19 cellular contexts compared by ENCODE assay signal in the genomic region with DNA sequence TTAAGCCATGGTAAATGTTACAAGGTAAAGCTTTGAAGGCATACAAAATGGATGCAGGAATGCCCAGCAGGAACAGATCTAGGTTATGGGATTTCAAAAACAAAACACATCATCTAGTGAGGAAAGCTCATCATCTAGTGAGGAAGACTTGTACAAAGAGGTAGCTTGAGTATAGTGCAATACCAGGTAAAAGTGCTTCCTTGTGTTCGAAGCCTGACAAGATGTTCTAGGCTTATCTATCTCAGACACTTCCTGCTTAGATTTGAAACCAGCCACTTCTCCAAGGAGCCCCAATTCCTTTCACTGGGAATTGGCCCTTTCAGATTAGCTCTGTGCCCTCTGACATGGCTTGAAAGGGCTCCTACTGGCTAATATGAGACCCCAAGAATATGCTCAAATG. TPM values are rescaled to one million over a fixed set of nuclear protein-coding genes. Genes with fewer than 3 reads are reported as not detected.
DNase-seq lines count a peak whose midpoint lies in the region; ATAC-seq, FAIRE-seq and TF ChIP-seq lines count a peak whose summit lies in the region.
"Had no signal": no experiment of that assay in that cellular context is flagged by ENCODE, and none has a peak within 500 bp of the region (broad histone marks: within the 10 kb centered on the region; RNA-seq: fewer than 3 reads in every experiment).

No MANE protein-coding gene starts in this region.

- TF ChIP-seq POLR2A in right lobe of liver (IDR thresholded peaks at IDR 0.05) = no peak
- no peak for TF ChIP-seq POLR2A in HepG2 (IDR thresholded peaks at IDR 0.05; ENCODE audit: insufficient read depth in 1 of 2, low read depth in 2 of 2, low read length in 2 of 2)
- TF ChIP-seq POLR2A in gastrocnemius medialis (IDR thresholded peaks at IDR 0.05) = no peak

- H3K27ac ChIP-seq in right lobe of liver (peak overlapping the region in 1 of 3 donors; percentile 36), HepG2 (ENCODE audit: extremely low read length, insufficient read depth, low read length) (no peak overlapping the region), gastrocnemius medialis (peak overlapping the region; percentile 79 to 91 (median 89)), mesenchymal stem cell (ENCODE audit: low read length, poor library complexity, severe bottlenecking) (no peak overlapping the region)
- H3K27ac ChIP-seq: 22Rv1, BLaER1 had no signal

- no peak overlapping the region for H2BK15ac ChIP-seq in mesenchymal stem cell (ENCODE audit: low read depth, poor library complexity, severe bottlenecking)

- H3K79me1 ChIP-seq in mesenchymal stem cell (replicated peaks; ENCODE audit: low read length, poor library complexity, severe bottlenecking) = peaks cover 24% of the 10 kb centered on the region

- H2AFZ ChIP-seq in HepG2 (ENCODE audit: low read length) (no peak overlapping the region), mesenchymal stem cell (ENCODE audit: low read depth, low read length) (no peak overlapping the region)

- intact Hi-C loops in right lobe of liver (cut with DNase I) (no loop called here), HepG2 (cut with micrococcal nuclease; ENCODE audit: unreplicated experiment) (no loop called here), gastrocnemius medialis (cut with DNase I; ENCODE audit: low total_unique reads) (no loop called here)

- BruUV-seq in HepG2 (replicated peaks; lab: Mats Ljungman, UMichigan) = no TSS peak

- H3K36me3 ChIP-seq in right lobe of liver = no peaks in the 10 kb centered on the region
- peaks cover 2 to 6% of the 10 kb centered on the region in 2 experiments; a peak in 4 of 5 replicates for H3K36me3 ChIP-seq in HepG2 (replicated peaks in 1 of 2; ENCODE audit: control insufficient read depth in 1 of 2, insufficient read depth in 2 of 2, low read length in 2 of 2)
- H3K36me3 ChIP-seq in gastrocnemius medialis = no peaks in the 10 kb centered on the region
- peaks cover 0 to 6% of the 10 kb centered on the region in 2 experiments for H3K36me3 ChIP-seq in mesenchymal stem cell (ENCODE audit: control insufficient read depth in 1 of 2, insufficient read depth in 2 of 2, low read depth in 1 of 2, low read length in 2 of 2)

- no peak overlapping the region for H2BK12ac ChIP-seq in mesenchymal stem cell (ENCODE audit: low read length in 2 of 2)

- peaks cover 0 to 13% (median 0%) of the 10 kb centered on the region in 4 donors for H3K4me1 ChIP-seq in right lobe of liver
- peaks cover 35% of the 10 kb centered on the region for H3K4me1 ChIP-seq in HepG2 (ENCODE audit: insufficient read depth, low read length)
- H3K4me1 ChIP-seq in gastrocnemius medialis = peaks cover 53 to 61% of the 10 kb centered on the region in 2 donors
- H3K4me1 ChIP-seq in mesenchymal stem cell (ENCODE audit: control insufficient read depth, insufficient read depth, low read depth, low read length) = no peaks in the 10 kb centered on the region
- H3K4me1 ChIP-seq: BLaER1 had no signal

- H2AK5ac ChIP-seq in mesenchymal stem cell (ENCODE audit: low read length, severe bottlenecking) = no peak overlapping the region

- TF ChIP-seq RAD21 in HepG2 (CRISPR knock-in tag; IDR thresholded peaks at IDR 0.05) = no peak

- TF ChIP-seq CTCF in right lobe of liver (IDR thresholded peaks at IDR 0.05) (no peak), HepG2 (CRISPR knock-in tag; IDR thresholded peaks at IDR 0.05) (no peak), gastrocnemius medialis (IDR thresholded peaks at IDR 0.05 in 4 of 5, conservative IDR thresholded peaks at IDR 0.05 in 1 of 5) (no peak)

- no peak overlapping the region for H3K14ac ChIP-seq in mesenchymal stem cell (ENCODE audit: low read length in 2 of 2)

- H4K91ac ChIP-seq in mesenchymal stem cell (ENCODE audit: low read length) = no peak overlapping the region

- H2BK5ac ChIP-seq in mesenchymal stem cell (ENCODE audit: low read depth, low read length, poor library complexity, severe bottlenecking) = no peak overlapping the region

- H3K4me2 ChIP-seq in HepG2 (ENCODE audit: low read depth, low read length) = no peak overlapping the region
- H3K4me2 ChIP-seq in mesenchymal stem cell (ENCODE audit: low read length, poor library complexity, severe bottlenecking) = no peak overlapping the region
- H3K4me2 ChIP-seq: BLaER1 had no signal

- no peak overlapping the region for H3K9ac ChIP-seq in HepG2 (ENCODE audit: insufficient read depth, low read depth, low read length)
- H3K9ac ChIP-seq in mesenchymal stem cell (ENCODE audit: low read length) = no peak overlapping the region
- H3K9ac ChIP-seq: BLaER1 had no signal

- H3K9me3 ChIP-seq in right lobe of liver (no peaks in the 10 kb centered on the region), HepG2 (ENCODE audit: low read length) (no peaks in the 10 kb centered on the region), gastrocnemius medialis (no peaks in the 10 kb centered on the region), mesenchymal stem cell (ENCODE audit: control insufficient read depth, low read length) (no peaks in the 10 kb centered on the region)
- H3K9me3 ChIP-seq: BLaER1, Caco-2 had no signal

- peaks cover 8% of the 10 kb centered on the region for H4K20me1 ChIP-seq in HepG2 (ENCODE audit: insufficient read depth, low read length)

- FAIRE-seq in HepG2 (lab: Jason Lieb, UNC) = no peak
- FAIRE-seq: GM12892, H1 had no signal

- POLR2A ChIA-PET in HepG2 (lab: Yijun Ruan, JAX) = interaction anchor here (0.6 to 2.0 kb wide), 5 partner anchors 21 to 74 kb away, joined by 3 to 6 read pairs (median 4); partner anchors contain the start of genes CLASP1 and RNU4ATAC

- no peak overlapping the region for H3K18ac ChIP-seq in mesenchymal stem cell (ENCODE audit: low read depth in 1 of 2, low read length in 2 of 2)

- no peak overlapping the region for H3K4ac ChIP-seq in mesenchymal stem cell (ENCODE audit: low read depth in 1 of 2, low read length in 2 of 2)

- H3K4me3 ChIP-seq in right lobe of liver = no peak overlapping the region
- no peak overlapping the region for H3K4me3 ChIP-seq in HepG2 (replicated peaks in 1 of 3; ENCODE audit: insufficient read depth in 1 of 3, low read depth in 2 of 3, low read length in 3 of 3)
- no peak overlapping the region for H3K4me3 ChIP-seq in gastrocnemius medialis
- H3K4me3 ChIP-seq in mesenchymal stem cell (ENCODE audit: insufficient read depth in 1 of 2, low read depth in 1 of 2, low read length in 2 of 2) = no peak overlapping the region
- H3K4me3 ChIP-seq: BLaER1 had no signal

- DNase-seq in right lobe of liver = no peak
- no peak for DNase-seq in HepG2 (ENCODE audit: low spot score)
- no peak for DNase-seq in left lobe of liver (ENCODE audit: low spot score)
- DNase-seq in gastrocnemius medialis = no peak
- DNase-seq in mesenchymal stem cell = no peak
- DNase-seq in HT-29 (ENCODE audit: low spot score) = no peak
- DNase-seq: AML-193; Caco-2; CD8-positive, alpha-beta memory T cell; DND-41; GDM1 had no signal

- no peak overlapping the region for H3K23ac ChIP-seq in mesenchymal stem cell (ENCODE audit: low read length in 2 of 2)

- in situ Hi-C loops in HepG2 (cut with HindIII; ENCODE audit: extremely low pct_ligation_motif_present, low pct_unique_long_range_greater_than_20kb) (no loop called here), gastrocnemius medialis (cut with MboI; ENCODE audit: low sequenced_read_pairs in 4 of 4) (no loop called here)

- CTCF ChIA-PET in HepG2 (lab: Yijun Ruan, JAX; ENCODE audit: low intra/inter-chr PET ratio, low total read pairs) = no interaction called here

- no peak overlapping the region for H4K8ac ChIP-seq in mesenchymal stem cell (ENCODE audit: low read length)

- ATAC-seq in right lobe of liver = peak; percentile 5 to 42 (median 22)
- ATAC-seq in HepG2 = no peak
- ATAC-seq in left lobe of liver = peak; percentile 8
- no peak for ATAC-seq in gastrocnemius medialis
- no peak for ATAC-seq in HG03175 (IDR thresholded peaks at IDR 0.05; ENCODE audit: unreplicated experiment)
- ATAC-seq: HCT116 had no signal

- peaks cover 21% of the 10 kb centered on the region for H3K79me2 ChIP-seq in HepG2 (ENCODE audit: insufficient read depth, low read length)

- H3K27me3 ChIP-seq in right lobe of liver (no peaks in the 10 kb centered on the region), HepG2 (ENCODE audit: control insufficient read depth in 1 of 2, insufficient read depth in 2 of 2, low read length in 2 of 2) (no peaks in the 10 kb centered on the region), gastrocnemius medialis (no peaks in the 10 kb centered on the region), mesenchymal stem cell (ENCODE audit: control insufficient read depth in 1 of 2, insufficient read depth in 1 of 2, low read length in 2 of 2) (no peaks in the 10 kb centered on the region)
- H3K27me3 ChIP-seq: BLaER1 had no signal

- WGBS in right lobe of liver (ENCODE audit: insufficient coverage, low coverage, low lambda C conversion rate, missing lambda C conversion rate) = 44% methylated on average over 1 of the region's 1 CpG
- WGBS in HepG2 (ENCODE audit: low lambda C conversion rate) = 100% methylated on average over 1 of the region's 1 CpG
- WGBS in mesenchymal stem cell = 96% methylated on average over 1 of the region's 1 CpG

- no peak for TF ChIP-seq EP300 in HepG2 (IDR thresholded peaks at IDR 0.05; ENCODE audit: low read depth in 2 of 2, low read length in 2 of 2)
- no peak for TF ChIP-seq EP300 in HepG2 (CRISPR knock-in tag; IDR thresholded peaks at IDR 0.05; ENCODE audit: borderline replicate concordance)

- no peak overlapping the region for H2BK120ac ChIP-seq in mesenchymal stem cell (ENCODE audit: low read depth, low read length)

RNA-seq across cellular contexts. Expression of gene RNU4ATAC, which starts 45.6 kb away (rescaled TPM):
- total RNA-seq in right lobe of liver = not detected
- 71.4 TPM in 1 of 2 replicates, not detected in the other for total RNA-seq in HepG2 (2016; rRNA removed; fragmentation: Illumina TruSeq; extraction: Trizol)
- total RNA-seq in HepG2 (2016; cell fraction: cytosol; rRNA removed; fragmentation: Illumina TruSeq; extraction: Trizol; ENCODE audit: low read depth) = 442 and 693 TPM in 2 replicates
- 77.2 and 91.6 TPM in 2 replicates for total RNA-seq in HepG2 (2016; cell fraction: insoluble cytoplasmic fraction; rRNA removed; fragmentation: Illumina TruSeq; extraction: Trizol)
- total RNA-seq in HepG2 (2016; cell fraction: membrane; rRNA removed; fragmentation: Illumina TruSeq; extraction: Trizol) = 112 TPM in 1 of 2 replicates, not detected in the other
- 335 and 346 TPM in 2 replicates for total RNA-seq in HepG2 (2016; cell fraction: nucleus; rRNA removed; fragmentation: Illumina TruSeq; extraction: Trizol)
- not detected in 2 replicates for polyA plus RNA-seq in HepG2 (2011; rRNA removed)
- not detected in 2 replicates for polyA plus RNA-seq in HepG2 (2011; cell fraction: cytosol; rRNA removed)
- not detected in 2 replicates for polyA plus RNA-seq in HepG2 (2011; cell fraction: nucleus; rRNA removed)
- not detected in 2 replicates for polyA plus RNA-seq in HepG2 (2012)
- polyA plus RNA-seq in HepG2 (2016; cell fraction: cytosol; fragmentation: Illumina TruSeq; extraction: Trizol; ENCODE audit: low read depth) = not detected in 2 replicates
- not detected in 2 replicates for polyA plus RNA-seq in HepG2 (2016; cell fraction: insoluble cytoplasmic fraction; fragmentation: Illumina TruSeq; extraction: Trizol; ENCODE audit: low read depth)
- polyA plus RNA-seq in HepG2 (2016; cell fraction: membrane; fragmentation: Illumina TruSeq; extraction: Trizol; ENCODE audit: low read depth) = not detected in 2 replicates
- polyA plus RNA-seq in HepG2 (2016; cell fraction: nucleus; fragmentation: Illumina TruSeq; extraction: Trizol; ENCODE audit: insufficient read depth, low read depth) = not detected in 2 replicates
- under 0.01 TPM in 2 replicates for polyA minus RNA-seq in HepG2 (2011; rRNA and poly(A)+ RNA removed; ENCODE audit: low replicate concordance)
- polyA minus RNA-seq in HepG2 (2011; cell fraction: cytosol; rRNA and poly(A)+ RNA removed) = 3,899 and 4,055 TPM in 2 replicates
- under 0.01 TPM in 2 replicates for polyA minus RNA-seq in HepG2 (2011; cell fraction: nucleus; rRNA and poly(A)+ RNA removed)
- not detected for total RNA-seq in left lobe of liver
- not detected for total RNA-seq in gastrocnemius medialis
- not detected for polyA plus RNA-seq in mesenchymal stem cell (2013, experiment 1 of 2)
- polyA plus RNA-seq in mesenchymal stem cell (2013, experiment 2 of 2) = not detected
- total RNA-seq in HT-29 (2014; rRNA removed; shearing (Covaris generic)) = not detected in 2 replicates
- total RNA-seq: A673; Caco-2; CD8-positive, alpha-beta memory T cell; H1; HT1080 had no signal
- polyA plus RNA-seq: CD8-positive, alpha-beta memory T cell; H1 had no signal

Comparison
In these comparisons a context has a peak if more than half of its experiments do, and no peak if none do; other contexts are left out.
1. ATAC-seq: peak in right lobe of liver (4 of 4) and left lobe of liver (single experiment); none in HepG2 (single experiment), gastrocnemius medialis (0 of 2) and HG03175 (single experiment).
2. H3K27ac ChIP-seq: peak in gastrocnemius medialis (4 of 4); none in HepG2 (single experiment) and mesenchymal stem cell (single experiment).